Comparison of ENCODE assay signal across 27 cellular contexts in genomic region chr11:89168396-89168795, GRCh38. TPM values are rescaled to one million over a fixed set of nuclear protein-coding genes. Genes with fewer than 3 reads are reported as not detected.
"Had no signal": no experiment of that assay in that cellular context is flagged by ENCODE, and none has a peak within 500 bp of the region (broad histone marks: within the 10 kb centered on the region; RNA-seq: fewer than 3 reads in every experiment).

No MANE protein-coding gene starts in this region.

- H3K4me3 ChIP-seq: MG63, SJSA1 had no signal

- H3K27me3 ChIP-seq: brain microvascular endothelial cell, MG63, SJSA1 had no signal

- DNase-seq: activated B cell treated with CpG ODN at 0.5 μM for 24 hours; activated CD4-positive, alpha-beta memory T cell treated with anti-CD3 and anti-CD28 coated beads, Interleukin-2, amount 10 ng/mL, durations not matched to agents 7 days and 5 days; activated CD4-positive, alpha-beta T cell treated with anti-CD3 and anti-CD28 coated beads, Interleukin-2, amount 10 ng/mL, durations not matched to agents 7 days and 5 days; activated gamma-delta T cell treated with Interleukin-2 at 50 U/mL for 16 hours; activated naive CD4-positive, alpha-beta T cell treated with anti-CD3 and anti-CD28 coated beads, Interleukin-2, amount 10 ng/mL, durations not matched to agents 7 days and 5 days; activated naive CD8-positive, alpha-beta T cell treated with anti-CD3 and anti-CD28 coated beads for 36 hours; activated T-cell treated with anti-CD3 and anti-CD28 coated beads, Interleukin-2, amount 50 U/mL, for 72 hours; brain microvascular endothelial cell; MG63; NCI-H1105; NCI-H1436; NCI-H1694 treated with DMSO at 0.1 percent for 48 hours; NCI-H2081; NCI-H510A treated with DMSO at 0.1 percent for 48 hours; NCI-H69; NK-92 treated with Interleukin-12 subunit alpha and Interleukin-12 subunit beta, amount 100 ng/mL, for 24 hours; OCI-M1; Right ventricle myocardium superior; T-helper 17 cell; T-helper 9 cell had no signal

- H3K36me3 ChIP-seq: brain microvascular endothelial cell, MG63, SJSA1 had no signal

- H3K4me1 ChIP-seq: SJSA1 had no signal

- H3K9me3 ChIP-seq: MG63, SJSA1 had no signal

- H3K27ac ChIP-seq: brain microvascular endothelial cell, KMS-11, RWPE1, SJSA1 had no signal

RNA-seq across cellular contexts. Expression of gene TYR, which starts 9.3 kb away (rescaled TPM):
- total RNA-seq: activated B cell treated with CpG ODN at 0.5 μM for 24 hours; activated CD4-positive, alpha-beta memory T cell treated with anti-CD3 and anti-CD28 coated beads, Interleukin-2, amount 10 ng/mL, durations not matched to agents 7 days and 5 days; activated CD4-positive, alpha-beta T cell treated with anti-CD3 and anti-CD28 coated beads, Interleukin-2, amount 10 ng/mL, durations not matched to agents 7 days and 5 days; activated CD8-positive, alpha-beta memory T cell treated with anti-CD3 and anti-CD28 coated beads for 36 hours; activated naive CD8-positive, alpha-beta T cell treated with anti-CD3 and anti-CD28 coated beads for 36 hours; activated T-cell treated with anti-CD3 and anti-CD28 coated beads, Interleukin-2, amount 50 U/mL, for 72 hours; activated T-helper 2 cell treated with anti-CD3 and anti-CD28 coated beads, Interferon-gamma antibody, Interleukin-2, Interleukin-4, amounts not matched to agents 10 μg/mL and 5 μg/mL and 100 μg/mL, durations not matched to agents 14 hours and 24 hours and 36 hours; cardiac septum; Right ventricle myocardium superior; SJSA1; T-helper 17 cell had no signal
- polyA plus RNA-seq: adipose tissue had no signal
